ENCODE assay signal across 8 cellular contexts in genomic region chr3:171460226-171461086, GRCh38. TPM values are rescaled to one million over a fixed set of nuclear protein-coding genes. Genes with fewer than 3 reads are reported as not detected.
DNase-seq lines count a peak whose midpoint lies in the region; ATAC-seq and TF ChIP-seq lines count a peak whose summit lies in the region.

TSS of gene TNIK (minus strand) at chr3:171460405. CDS start at chr3:171460063, 342 bp downstream.

- no peaks in the 10 kb centered on the region for H3K79me2 ChIP-seq in OCI-LY7 (ENCODE audit: insufficient read depth, low read depth, low read length)

- no peaks in the 10 kb centered on the region for H3K27me3 Mint-ChIP-seq in activated T-cell treated with anti-CD3 and anti-CD28 coated beads, Interleukin-2, amount 50 U/mL, for 24 hours

- H3K4me3 ChIP-seq in HUES48 (ENCODE audit: low read depth, low read length) = peak within 1 kb of the TSS; percentile 93
- H3K4me3 ChIP-seq in OCI-LY7 (ENCODE audit: low read depth, low read length, poor library complexity, severe bottlenecking) = no peak within 1 kb of the TSS

- ATAC-seq in GM21423 (IDR thresholded peaks at IDR 0.05; ENCODE audit: unreplicated experiment) (peak; percentile 73), esophagus mucosa (peak; percentile 94)

- H3K9me3 Mint-ChIP-seq in activated T-cell treated with anti-CD3 and anti-CD28 coated beads, Interleukin-2, amount 50 U/mL, for 24 hours = no peaks in the 10 kb centered on the region

- peak within 1 kb of the TSS; percentile 81 for H3K9ac ChIP-seq in HUES48 (ENCODE audit: low read depth, low read length)

- intact Hi-C loops in OCI-LY7 (cut with micrococcal nuclease; ENCODE audit: unreplicated experiment) = no loop called here

- H3K4me1 ChIP-seq in HUES48 (ENCODE audit: control insufficient read depth, insufficient read depth, low read length) (peaks cover 39% of the 10 kb centered on the region), OCI-LY7 (ENCODE audit: insufficient read depth, low read length, poor library complexity, severe bottlenecking) (no peaks in the 10 kb centered on the region)

- H2AFZ ChIP-seq in OCI-LY7 (ENCODE audit: low read length) = no peak within 1 kb of the TSS

- peak within 1 kb of the TSS; percentile 92 for H3K27ac Mint-ChIP-seq in activated T-cell treated with anti-CD3 and anti-CD28 coated beads, Interleukin-2, amount 50 U/mL, for 24 hours

- peak within 1 kb of the TSS; percentile 88 for H3K4me3 Mint-ChIP-seq in activated T-cell treated with anti-CD3 and anti-CD28 coated beads, Interleukin-2, amount 50 U/mL, for 24 hours

- peaks cover 37% of the 10 kb centered on the region for H3K27me3 ChIP-seq in HUES48 (ENCODE audit: control insufficient read depth, insufficient read depth, low read length)

- H3K36me3 Mint-ChIP-seq in activated T-cell treated with anti-CD3 and anti-CD28 coated beads, Interleukin-2, amount 50 U/mL, for 24 hours (ENCODE audit: low read depth) = peaks cover 24% of the 10 kb centered on the region

- no peaks in the 10 kb centered on the region for H3K9me3 ChIP-seq in HUES48 (ENCODE audit: control insufficient read depth, insufficient read depth, low read length)
- no peaks in the 10 kb centered on the region for H3K9me3 ChIP-seq in OCI-LY7 (ENCODE audit: low read length)

- peak; percentile 90 for DNase-seq in DMS 273 treated with DMSO at 0.1 percent for 48 hours (lab: John Stamatoyannopoulos, UW)
- DNase-seq in OCI-LY7 (ENCODE audit: low spot score) = no peak
- DNase-seq in activated T-cell treated with anti-CD3 and anti-CD28 coated beads, Interleukin-2, amount 50 U/mL, for 24 hours = peak; percentile 94
- peak; percentile 90 for DNase-seq in myocyte (ENCODE audit: low read depth)
- DNase-seq in stimulated activated CD8-positive, alpha-beta memory T cell treated with anti-CD3 and anti-CD28 coated beads, Interleukin-7, amount 100 ng/mL, for 4 hours (ENCODE audit: low read depth in 2 of 2) = peak; percentile 93 to 97

- POLR2A ChIA-PET in OCI-LY7 (lab: Charles Lee) = no interaction called here

- H4K20me1 ChIP-seq in OCI-LY7 (ENCODE audit: insufficient read depth, low read length) = no peaks in the 10 kb centered on the region

- peaks cover 47% of the 10 kb centered on the region for H3K4me1 Mint-ChIP-seq in activated T-cell treated with anti-CD3 and anti-CD28 coated beads, Interleukin-2, amount 50 U/mL, for 24 hours (ENCODE audit: low read depth)

- H3K27ac ChIP-seq in HUES48 (ENCODE audit: low read depth, low read length) (peak within 1 kb of the TSS; percentile 73), OCI-LY7 (ENCODE audit: low read depth, low read length, poor library complexity, severe bottlenecking) (no peak within 1 kb of the TSS)

- H3K4me2 ChIP-seq in OCI-LY7 (ENCODE audit: low read length) = peak within 1 kb of the TSS; percentile 20; the same call in 1 of the 2 replicates

- H3K36me3 ChIP-seq in HUES48 (ENCODE audit: control insufficient read depth, insufficient read depth, low read length) = no peaks in the 10 kb centered on the region
- H3K36me3 ChIP-seq in OCI-LY7 (ENCODE audit: insufficient read depth, low read length) = no peaks in the 10 kb centered on the region

- no peaks in the 10 kb centered on the region; the same call in 1 of the 2 replicates for H3K9me2 ChIP-seq in OCI-LY7 (ENCODE audit: insufficient read depth, low read length)

- BruUV-seq in OCI-LY7 (replicated peaks; lab: Mats Ljungman, UMichigan) = no TSS peak

- CTCF ChIA-PET in OCI-LY7 (lab: Charles Lee; ENCODE audit: unreplicated experiment) = no interaction called here

- no peak for TF ChIP-seq CTCF in OCI-LY7 (conservative IDR thresholded peaks at IDR 0.05; ENCODE audit: low read length)

RNA-seq across cellular contexts. Expression of gene TNIK, which starts in this region (rescaled TPM):
- total RNA-seq in OCI-LY7 (2014; rRNA removed; shearing (Covaris generic)) = not detected in 2 replicates
- not detected in 2 replicates for total RNA-seq in OCI-LY7 (2022)
- 3.0 TPM for total RNA-seq in esophagus mucosa
- 4.1 and 6.7 TPM in 2 replicates for total RNA-seq in myocyte
- polyA plus RNA-seq in myocyte (2012) = 3.4 TPM
